In genomic region chr11:96338910-96339703, GRCh38 we compare ENCODE assay signal across 1 cellular context.
TF ChIP-seq lines count a peak whose summit lies in the region.

No MANE protein-coding gene starts in this region.

TF ChIP-seq in endothelial cell of umbilical vein, 7 proteins besides CTCF, POLR2A, EP300 and RAD21:
- no peak for TF ChIP-seq EZH2 (IDR thresholded peaks at IDR 0.05; ENCODE audit: borderline replicate concordance, low read depth, low read length, severe bottlenecking)
TF ChIP-seq in endothelial cell of umbilical vein: peak in this region for 0.
